In the genomic region with DNA sequence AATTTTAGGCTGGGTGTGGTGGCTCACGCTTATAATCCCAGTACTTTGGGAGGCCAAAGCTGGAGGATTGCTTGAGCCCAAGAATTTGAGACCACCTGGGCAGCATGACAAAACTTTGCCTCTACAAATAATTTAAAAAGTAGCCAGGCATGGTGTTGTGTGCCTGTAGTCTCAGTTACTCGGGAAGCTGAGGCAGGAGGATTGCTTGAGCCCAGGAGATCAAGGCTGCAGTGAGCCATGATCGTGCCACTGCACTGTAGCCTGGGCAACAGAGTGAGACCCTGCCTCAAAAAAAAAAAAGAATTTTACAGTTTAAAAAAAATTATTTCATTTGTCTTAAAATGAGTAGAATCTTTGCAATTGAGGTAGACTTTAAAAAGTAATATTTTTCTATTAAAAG, we compare ENCODE assay signal across 2 cellular contexts.
TF ChIP-seq lines count a peak whose summit lies in the region.

No MANE protein-coding gene starts in this region.

TF ChIP-seq in WTC11, 78 proteins besides CTCF, POLR2A, EP300 and RAD21:
- TF ChIP-seq ZNF121 (CRISPR knock-in tag; IDR thresholded peaks at IDR 0.05) = peak; percentile 72; the same call in 1 of the 2 replicates

TF ChIP-seq in HepG2, 621 proteins besides CTCF, POLR2A, EP300 and RAD21 (continued from another document):
- peak; percentile 29 for TF ChIP-seq RBM22 (optimal IDR thresholded peaks at IDR 0.05; ENCODE audit: low read length)
TF ChIP-seq in HepG2: peak in this region for 2; not testable (repeated sequence) for 619.
